ENCODE assay signal across 13 cellular contexts in the genomic region with DNA sequence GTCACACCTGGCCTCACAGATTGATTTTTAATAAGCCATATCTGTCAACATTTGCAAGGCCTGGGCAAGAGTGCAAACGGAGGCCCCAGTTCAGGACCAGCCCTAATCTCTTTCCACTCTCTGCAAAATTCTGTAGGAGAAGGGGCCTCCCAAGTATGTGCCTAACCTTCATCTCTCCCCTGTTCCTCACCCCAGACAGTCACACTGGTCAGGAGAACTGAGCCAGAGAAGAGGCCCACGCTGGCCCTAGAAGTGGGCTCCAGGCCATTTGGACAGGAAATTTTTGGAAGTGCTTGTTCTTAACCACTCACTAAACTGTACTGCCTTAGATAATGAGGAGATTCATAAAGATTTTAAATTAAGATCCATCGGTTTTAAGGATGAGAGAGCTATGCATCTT.
"Had no signal": no experiment of that assay in that cellular context is flagged by ENCODE, and none has a peak within 500 bp of the region (broad histone marks: within the 10 kb centered on the region; RNA-seq: fewer than 3 reads in every experiment).

No MANE protein-coding gene starts in this region.

- H3K9me3 ChIP-seq: mucosa of descending colon, psoas muscle, spleen, thoracic aorta had no signal

- H3K36me3 ChIP-seq: spleen, thoracic aorta had no signal

- ATAC-seq: naive thymus-derived CD4-positive, alpha-beta T cell; T-cell had no signal

- H3K4me3 ChIP-seq: mucosa of descending colon, psoas muscle, spleen, thoracic aorta had no signal

- H3K27me3 ChIP-seq: spleen had no signal

- H3K4me1 ChIP-seq: psoas muscle, spleen had no signal

- H3K27ac ChIP-seq: psoas muscle, thoracic aorta had no signal

- DNase-seq: activated CD4-positive, alpha-beta T cell treated with anti-CD3 and anti-CD28 coated beads, Interleukin-2, amount 50 U/mL, for 1 hour; activated CD8-positive, alpha-beta memory T cell treated with anti-CD3 and anti-CD28 coated beads for 24 hours; activated gamma-delta T cell treated with Interleukin-2 at 50 U/mL for 16 hours; activated naive CD8-positive, alpha-beta T cell treated with anti-CD3 and anti-CD28 coated beads for 36 hours; glutamatergic neuron; immature natural killer cell; naive thymus-derived CD4-positive, alpha-beta T cell; spleen; T-cell; T-helper 9 cell had no signal
